ENCODE assay signal across 30 cellular contexts in the genomic region with DNA sequence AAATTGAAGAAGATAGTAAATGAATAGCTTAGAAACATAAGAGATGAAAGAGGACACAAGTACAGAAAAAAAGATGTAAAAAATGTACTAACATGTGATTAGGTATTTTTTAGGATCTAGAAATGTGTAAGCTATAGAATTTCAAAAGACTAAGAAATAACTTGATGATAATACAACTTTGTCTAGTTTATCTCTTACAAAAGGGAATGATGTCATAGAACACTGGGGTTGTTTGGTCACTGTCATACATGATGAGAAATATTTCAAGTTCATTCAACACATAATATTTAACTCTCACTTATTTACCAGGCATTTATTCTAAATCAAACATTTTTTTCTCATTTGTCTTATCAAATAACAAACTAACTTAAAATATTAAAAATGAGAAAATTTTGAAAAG. TPM values are rescaled to one million over a fixed set of nuclear protein-coding genes. Genes with fewer than 3 reads are reported as not detected.
"Had no signal": no experiment of that assay in that cellular context is flagged by ENCODE, and none has a peak within 500 bp of the region (broad histone marks: within the 10 kb centered on the region; RNA-seq: fewer than 3 reads in every experiment).

No MANE protein-coding gene starts in this region.

- H3K4me3 ChIP-seq: left ventricle myocardium inferior, lung, pancreas, prostate gland, sigmoid colon, spleen, suprapubic skin, thoracic aorta, tibial artery, upper lobe of right lung had no signal

- H3K27ac Mint-ChIP-seq: immature natural killer cell; mesothelial cell of epicardium; naive B cell; natural killer cell treated with Interleukin-12 subunit alpha and Interleukin-12 subunit beta and Interleukin-15 and Interleukin-18, amount 100 ng/mL, for 72 hours; stimulated activated effector memory CD8-positive, alpha-beta T cell treated with anti-CD3 and anti-CD28 coated beads, Interleukin-12 subunit alpha, Interleukin-12 subunit beta, amount 100 ng/mL, for 72 hours; stimulated activated naive CD8-positive, alpha-beta T cell treated with anti-CD3 and anti-CD28 coated beads, Interleukin-15, Interleukin-2, amounts not matched to agents 100 ng/mL and 50 ng/mL, for 24 hours had no signal

- H3K36me3 ChIP-seq: left ventricle myocardium inferior, pancreas, prostate gland, sigmoid colon, spleen, suprapubic skin, thoracic aorta, upper lobe of right lung had no signal

- H3K27me3 ChIP-seq: pancreas, sigmoid colon, spleen, suprapubic skin, tibial artery, upper lobe of right lung had no signal

- H3K9me3 ChIP-seq: pancreas, prostate gland had no signal

- H3K4me1 ChIP-seq: left ventricle myocardium inferior, pancreas, prostate gland, sigmoid colon, spleen, suprapubic skin, tibial artery, upper lobe of right lung had no signal

- DNase-seq: hippocampal formation; immature natural killer cell; islet precursor cell; left ventricle myocardium inferior; mesendoderm; naive B cell; nucleus accumbens; pancreas; posterior cingulate gyrus; retina; right cardiac atrium; sigmoid colon; small intestine; spleen; stimulated activated CD4-positive, alpha-beta T cell treated with anti-CD3 and anti-CD28 coated beads, Interleukin-4, amount 100 ng/mL, for 24 hours; stimulated activated naive CD4-positive, alpha-beta T cell; tibial artery; trophoblast cell; upper lobe of right lung had no signal

- H3K36me3 Mint-ChIP-seq: stimulated activated effector memory CD8-positive, alpha-beta T cell treated with anti-CD3 and anti-CD28 coated beads, Interleukin-12 subunit alpha, Interleukin-12 subunit beta, amount 100 ng/mL, for 72 hours had no signal

- H3K27ac ChIP-seq: left ventricle myocardium inferior, pancreas, prostate gland, sigmoid colon, suprapubic skin, thoracic aorta, tibial artery, upper lobe of right lung had no signal

- H3K4me1 Mint-ChIP-seq: mesothelial cell of epicardium; naive B cell; stimulated activated effector memory CD8-positive, alpha-beta T cell treated with anti-CD3 and anti-CD28 coated beads, Interleukin-12 subunit alpha, Interleukin-12 subunit beta, amount 100 ng/mL, for 72 hours had no signal

- H3K27me3 Mint-ChIP-seq: stimulated activated naive CD8-positive, alpha-beta T cell treated with anti-CD3 and anti-CD28 coated beads, Interleukin-15, Interleukin-2, amounts not matched to agents 100 ng/mL and 50 ng/mL, for 24 hours had no signal

- ATAC-seq: natural killer cell treated with Interleukin-12 subunit alpha and Interleukin-12 subunit beta and Interleukin-15 and Interleukin-18, amount 100 ng/mL, for 72 hours; pancreas; right cardiac atrium; stimulated activated effector memory CD8-positive, alpha-beta T cell treated with anti-CD3 and anti-CD28 coated beads, Interleukin-12 subunit alpha, Interleukin-12 subunit beta, amount 100 ng/mL, for 72 hours; upper lobe of right lung had no signal

- H3K4me3 Mint-ChIP-seq: immature natural killer cell; mesothelial cell of epicardium; natural killer cell treated with Interleukin-12 subunit alpha and Interleukin-12 subunit beta and Interleukin-15 and Interleukin-18, amount 100 ng/mL, for 72 hours; stimulated activated effector memory CD8-positive, alpha-beta T cell treated with anti-CD3 and anti-CD28 coated beads, Interleukin-12 subunit alpha, Interleukin-12 subunit beta, amount 100 ng/mL, for 72 hours; stimulated activated naive CD8-positive, alpha-beta T cell treated with anti-CD3 and anti-CD28 coated beads, Interleukin-15, Interleukin-2, amounts not matched to agents 100 ng/mL and 50 ng/mL, for 24 hours had no signal

- FAIRE-seq: pancreas, small intestine, urothelium cell line had no signal

RNA-seq across cellular contexts. Expression of gene STBD1, which starts 18.5 kb away (rescaled TPM):
- total RNA-seq: mononuclear cell had no signal
- polyA plus RNA-seq: neural cell had no signal
